8 cellular contexts compared by ENCODE assay signal in genomic region chr6:130020892-130021483, GRCh38.
DNase-seq lines count a peak whose midpoint lies in the region; ATAC-seq and TF ChIP-seq lines count a peak whose summit lies in the region.

No MANE protein-coding gene starts in this region.

- DNase-seq in AG10803 (ENCODE audit: low read depth) (peak; percentile 93), NCI-H345 treated with DMSO at 0.1 percent for 48 hours (lab: John Stamatoyannopoulos, UW; ENCODE audit: unreplicated experiment) (peak; percentile 77), dedifferentiated amniotic fluid mesenchymal stem cell (ENCODE audit: extremely low spot score) (peak; percentile 97), left kidney (ENCODE audit: low read depth, low spot score) (peak; percentile 95)
- peak; percentile 74 to 82 for DNase-seq in activated CD4-positive, alpha-beta T cell treated with anti-CD3 and anti-CD28 coated beads for 4 hours
- DNase-seq in stimulated activated CD4-positive, alpha-beta T cell treated with anti-CD3 and anti-CD28 coated beads, Interleukin-1b, Interleukin-23, amount 100 ng/mL, for 48 hours: peak; percentile 75

- peak; percentile 93 for TF ChIP-seq CTCF in AG10803 (conservative IDR thresholded peaks at IDR 0.05; ENCODE audit: low read length)

- ATAC-seq in GM18873 (IDR thresholded peaks at IDR 0.05; ENCODE audit: low FRiP score, unreplicated experiment) (peak; percentile 61), HG03159 (IDR thresholded peaks at IDR 0.05; ENCODE audit: unreplicated experiment) (peak; percentile 47)

- H3K4me3 ChIP-seq in AG10803 (ENCODE audit: low read length): peak overlapping the region; percentile 82

Comparison
In these comparisons a context has a peak if more than half of its experiments do, and no peak if none do; other contexts are left out.
1. Peak in every context shown above with its lines: DNase-seq, ATAC-seq and H3K4me3 ChIP-seq.